Comparison of ENCODE assay signal across 8 cellular contexts in genomic region chr2:150485114-150485870, GRCh38.
DNase-seq lines count a peak whose midpoint lies in the region; TF ChIP-seq lines count a peak whose summit lies in the region.

No MANE protein-coding gene starts in this region.

- DNase-seq in NCI-H1417 (lab: John Stamatoyannopoulos, UW) (peak; percentile 61 to 92 (median 90)), NCI-H1417 treated with DMSO at 0.1 percent for 48 hours (lab: John Stamatoyannopoulos, UW) (no peak), SW 1271 (lab: John Stamatoyannopoulos, UW) (peak; percentile 49 to 65), glomerular visceral epithelial cell (ENCODE audit: extremely low spot score) (peak; percentile 90), nucleus accumbens (lab: John Stamatoyannopoulos, UW) (peak in 52 of 56 donors; percentile 4 to 86 (median 56))
- DNase-seq in stimulated activated CD4-positive, alpha-beta T cell treated with anti-CD3 and anti-CD28 coated beads, Interleukin-2, amount 100 ng/mL, for 24 hours = no peak
- no peak for DNase-seq in activated T-cell treated with anti-CD3 and anti-CD28 coated beads, Interleukin-2, amount 50 U/mL, for 1 hour

- TF ChIP-seq CTCF in LNCAP (IDR thresholded peaks at IDR 0.05) = 0 out of 2 replicates have a peak, but pooled peaks have one; percentile 9

Comparison
In these comparisons a context has a peak if more than half of its experiments do, and no peak if none do; other contexts are left out.
1. DNase-seq: peak in NCI-H1417 (3 of 3), SW 1271 (2 of 2), glomerular visceral epithelial cell (single experiment) and nucleus accumbens (52 of 56); none in NCI-H1417 treated with DMSO at 0.1 percent for 48 hours (single experiment), stimulated activated CD4-positive, alpha-beta T cell treated with anti-CD3 and anti-CD28 coated beads, Interleukin-2, amount 100 ng/mL, for 24 hours (0 of 2) and activated T-cell treated with anti-CD3 and anti-CD28 coated beads, Interleukin-2, amount 50 U/mL, for 1 hour (single experiment).